26 cellular contexts compared by ENCODE assay signal in genomic region chr21:15311510-15311909, GRCh38.
"Had no signal": no experiment of that assay in that cellular context is flagged by ENCODE, and none has a peak within 500 bp of the region (broad histone marks: within the 10 kb centered on the region; RNA-seq: fewer than 3 reads in every experiment).

No MANE protein-coding gene starts in this region.

- H3K4me1 ChIP-seq: testis, thyroid gland, transverse colon, upper lobe of left lung, upper lobe of right lung, uterus had no signal

- DNase-seq: stimulated activated CD4-positive, alpha-beta T cell treated with anti-CD3 and anti-CD28 coated beads, Interleukin-4, amount 100 ng/mL, for 1 hour; stimulated activated CD4-positive, alpha-beta T cell treated with anti-CD3 and anti-CD28 coated beads, Interleukin-4, amount 100 ng/mL, for 24 hours; stimulated activated CD4-positive, alpha-beta T cell treated with anti-CD3 and anti-CD28 coated beads, Interleukin-4, amount 100 ng/mL, for 4 hours; stimulated activated CD8-positive, alpha-beta memory T cell treated with anti-CD3 and anti-CD28 coated beads, Interleukin-4, amount 100 ng/mL, for 48 hours; stimulated activated naive B cell treated with anti-CD40 and anti-IgM and Interleukin-4, amounts not matched to agents 10 μg/mL and 1 μg/mL and 100 μg/mL, for 72 hours; stimulated activated naive CD4-positive, alpha-beta T cell; stimulated activated naive CD4-positive, alpha-beta T cell treated with Interleukin-2 at 50 U/mL for 16 hours; stimulated activated naive CD8-positive, alpha-beta T cell treated with anti-CD3 and anti-CD28 coated beads, Interleukin-15, amount 100 ng/mL, for 72 hours; stimulated activated naive CD8-positive, alpha-beta T cell treated with anti-CD3 and anti-CD28 coated beads, Interleukin-15, Interleukin-2, amounts not matched to agents 100 U/mL and 50 U/mL, for 24 hours; stomach; substantia nigra; testis; thyroid gland; tibial artery; transverse colon; trophoblast cell; upper lobe of left lung; upper lobe of right lung; uterus had no signal

- FAIRE-seq: urothelium cell line had no signal

- H3K4me3 ChIP-seq: stomach, suprapubic skin, testis, thoracic aorta, thyroid gland, tibial artery, tibial nerve, transverse colon, upper lobe of left lung, upper lobe of right lung, uterus, vagina had no signal

- H3K27ac ChIP-seq: stomach, suprapubic skin, testis, thoracic aorta, thyroid gland, tibial artery, tibial nerve, transverse colon, upper lobe of left lung, upper lobe of right lung, uterus, vagina had no signal

- ATAC-seq: stimulated activated effector memory CD8-positive, alpha-beta T cell treated with anti-CD3 and anti-CD28 coated beads, Interleukin-12 subunit alpha, Interleukin-12 subunit beta, amount 100 ng/mL, for 72 hours; stimulated activated memory B cell treated with anti-CD40 and anti-IgM and Interleukin-4, amounts not matched to agents 10 μg/mL and 1 μg/mL and 100 μg/mL, for 72 hours; stimulated activated naive B cell treated with anti-CD40 and anti-IgM and Interleukin-4, amounts not matched to agents 10 μg/mL and 1 μg/mL and 100 μg/mL, for 72 hours; stimulated activated naive CD8-positive, alpha-beta T cell treated with anti-CD3 and anti-CD28 coated beads, Interleukin-15, amount 100 ng/mL, for 72 hours; stimulated activated naive CD8-positive, alpha-beta T cell treated with anti-CD3 and anti-CD28 coated beads, Interleukin-15, Interleukin-2, amounts not matched to agents 100 U/mL and 50 U/mL, for 24 hours; upper lobe of right lung had no signal

- H3K9me3 ChIP-seq: stomach, suprapubic skin, testis, thoracic aorta, thyroid gland, tibial artery, tibial nerve, transverse colon, upper lobe of left lung, upper lobe of right lung, uterus, vagina had no signal

- H3K36me3 ChIP-seq: stomach, suprapubic skin, thoracic aorta, thyroid gland, tibial artery, tibial nerve, transverse colon, upper lobe of left lung, upper lobe of right lung, uterus, vagina had no signal

- H3K27me3 ChIP-seq: stomach, suprapubic skin, testis, thyroid gland, tibial artery, tibial nerve, transverse colon, upper lobe of left lung, upper lobe of right lung, uterus, vagina had no signal
